1 cellular context compared by ENCODE assay signal in the genomic region with DNA sequence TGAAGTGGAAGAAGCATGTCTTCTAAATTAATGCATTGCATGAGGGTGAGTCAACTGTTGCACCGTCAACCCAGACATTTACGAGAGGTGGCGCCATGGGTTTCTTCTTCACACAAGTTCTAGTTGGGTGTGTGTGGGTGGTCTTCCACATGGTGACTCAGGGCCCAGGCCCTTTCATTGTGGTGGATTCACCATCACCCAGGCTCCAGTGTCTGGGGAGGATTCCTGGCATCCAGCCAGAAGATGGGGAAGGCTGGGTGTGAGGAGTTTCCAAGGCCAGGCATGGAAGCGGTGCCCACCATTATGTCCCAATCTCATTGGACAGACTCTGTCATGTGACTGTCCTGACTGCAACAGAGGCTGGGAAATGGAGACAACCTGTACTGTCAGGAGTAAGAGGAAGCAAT.
A peak's percentile ranks its signal among the peaks of the same experiment; 100 is the strongest.
TF ChIP-seq lines count a peak whose summit lies in the region.

No MANE protein-coding gene starts in this region.

TF ChIP-seq in K562, 482 proteins besides CTCF, POLR2A, EP300 and RAD21:
- TF ChIP-seq, protein P1, sequence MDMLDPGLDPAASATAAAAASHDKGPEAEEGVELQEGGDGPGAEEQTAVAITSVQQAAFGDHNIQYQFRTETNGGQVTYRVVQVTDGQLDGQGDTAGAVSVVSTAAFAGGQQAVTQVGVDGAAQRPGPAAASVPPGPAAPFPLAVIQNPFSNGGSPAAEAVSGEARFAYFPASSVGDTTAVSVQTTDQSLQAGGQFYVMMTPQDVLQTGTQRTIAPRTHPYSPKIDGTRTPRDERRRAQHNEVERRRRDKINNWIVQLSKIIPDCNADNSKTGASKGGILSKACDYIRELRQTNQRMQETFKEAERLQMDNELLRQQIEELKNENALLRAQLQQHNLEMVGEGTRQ (CRISPR knock-in tag; IDR thresholded peaks at IDR 0.05), result peak; percentile 84
- TF ChIP-seq, protein P2, sequence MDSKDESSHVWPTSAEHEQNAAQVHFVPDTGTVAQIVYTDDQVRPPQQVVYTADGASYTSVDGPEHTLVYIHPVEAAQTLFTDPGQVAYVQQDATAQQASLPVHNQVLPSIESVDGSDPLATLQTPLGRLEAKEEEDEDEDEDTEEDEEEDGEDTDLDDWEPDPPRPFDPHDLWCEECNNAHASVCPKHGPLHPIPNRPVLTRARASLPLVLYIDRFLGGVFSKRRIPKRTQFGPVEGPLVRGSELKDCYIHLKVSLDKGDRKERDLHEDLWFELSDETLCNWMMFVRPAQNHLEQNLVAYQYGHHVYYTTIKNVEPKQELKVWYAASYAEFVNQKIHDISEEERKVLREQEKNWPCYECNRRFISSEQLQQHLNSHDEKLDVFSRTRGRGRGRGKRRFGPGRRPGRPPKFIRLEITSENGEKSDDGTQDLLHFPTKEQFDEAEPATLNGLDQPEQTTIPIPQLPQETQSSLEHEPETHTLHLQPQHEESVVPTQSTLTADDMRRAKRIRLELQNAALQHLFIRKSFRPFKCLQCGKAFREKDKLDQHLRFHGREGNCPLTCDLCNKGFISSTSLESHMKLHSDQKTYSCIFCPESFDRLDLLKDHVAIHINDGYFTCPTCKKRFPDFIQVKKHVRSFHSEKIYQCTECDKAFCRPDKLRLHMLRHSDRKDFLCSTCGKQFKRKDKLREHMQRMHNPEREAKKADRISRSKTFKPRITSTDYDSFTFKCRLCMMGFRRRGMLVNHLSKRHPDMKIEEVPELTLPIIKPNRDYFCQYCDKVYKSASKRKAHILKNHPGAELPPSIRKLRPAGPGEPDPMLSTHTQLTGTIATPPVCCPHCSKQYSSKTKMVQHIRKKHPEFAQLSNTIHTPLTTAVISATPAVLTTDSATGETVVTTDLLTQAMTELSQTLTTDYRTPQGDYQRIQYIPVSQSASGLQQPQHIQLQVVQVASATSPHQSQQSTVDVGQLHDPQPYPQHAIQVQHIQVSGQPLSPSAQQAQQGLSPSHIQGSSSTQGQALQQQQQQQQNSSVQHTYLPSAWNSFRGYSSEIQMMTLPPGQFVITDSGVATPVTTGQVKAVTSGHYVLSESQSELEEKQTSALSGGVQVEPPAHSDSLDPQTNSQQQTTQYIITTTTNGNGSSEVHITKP (IDR thresholded peaks at IDR 0.05; ENCODE audit: partially characterized antibody), result no peak
- TF ChIP-seq NFIX (CRISPR knock-in tag; IDR thresholded peaks at IDR 0.05; ENCODE audit: low read depth) (peak; percentile 68), BRCA1 (IDR thresholded peaks at IDR 0.05) (no peak), BRCA1 (CRISPR knock-in tag; IDR thresholded peaks at IDR 0.05) (no peak), EGR1 (conservative IDR thresholded peaks at IDR 0.05) (peak; percentile 29), FOXP1 (CRISPR knock-in tag; IDR thresholded peaks at IDR 0.05) (0 out of 2 replicates have a peak, but pooled peaks have one; percentile 41), NFIC (IDR thresholded peaks at IDR 0.05) (peak; percentile 93)
- TF ChIP-seq, protein P3, sequence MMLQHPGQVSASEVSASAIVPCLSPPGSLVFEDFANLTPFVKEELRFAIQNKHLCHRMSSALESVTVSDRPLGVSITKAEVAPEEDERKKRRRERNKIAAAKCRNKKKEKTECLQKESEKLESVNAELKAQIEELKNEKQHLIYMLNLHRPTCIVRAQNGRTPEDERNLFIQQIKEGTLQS (IDR thresholded peaks at IDR 0.05), result 0 out of 2 replicates have a peak, but pooled peaks have one; percentile 12
- TF ChIP-seq, protein P3 (CRISPR knock-in tag; conservative IDR thresholded peaks at IDR 0.05), result no peak
- TF ChIP-seq, protein P4, sequence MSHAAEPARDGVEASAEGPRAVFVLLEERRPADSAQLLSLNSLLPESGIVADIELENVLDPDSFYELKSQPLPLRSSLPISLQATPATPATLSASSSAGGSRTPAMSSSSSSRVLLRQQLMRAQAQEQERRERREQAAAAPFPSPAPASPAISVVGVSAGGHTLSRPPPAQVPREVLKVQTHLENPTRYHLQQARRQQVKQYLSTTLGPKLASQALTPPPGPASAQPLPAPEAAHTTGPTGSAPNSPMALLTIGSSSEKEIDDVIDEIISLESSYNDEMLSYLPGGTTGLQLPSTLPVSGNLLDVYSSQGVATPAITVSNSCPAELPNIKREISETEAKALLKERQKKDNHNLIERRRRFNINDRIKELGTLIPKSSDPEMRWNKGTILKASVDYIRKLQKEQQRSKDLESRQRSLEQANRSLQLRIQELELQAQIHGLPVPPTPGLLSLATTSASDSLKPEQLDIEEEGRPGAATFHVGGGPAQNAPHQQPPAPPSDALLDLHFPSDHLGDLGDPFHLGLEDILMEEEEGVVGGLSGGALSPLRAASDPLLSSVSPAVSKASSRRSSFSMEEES (CRISPR knock-in tag; IDR thresholded peaks at IDR 0.05), result peak; percentile 70
- TF ChIP-seq, protein P5, sequence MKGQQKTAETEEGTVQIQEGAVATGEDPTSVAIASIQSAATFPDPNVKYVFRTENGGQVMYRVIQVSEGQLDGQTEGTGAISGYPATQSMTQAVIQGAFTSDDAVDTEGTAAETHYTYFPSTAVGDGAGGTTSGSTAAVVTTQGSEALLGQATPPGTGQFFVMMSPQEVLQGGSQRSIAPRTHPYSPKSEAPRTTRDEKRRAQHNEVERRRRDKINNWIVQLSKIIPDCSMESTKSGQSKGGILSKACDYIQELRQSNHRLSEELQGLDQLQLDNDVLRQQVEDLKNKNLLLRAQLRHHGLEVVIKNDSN (CRISPR knock-in tag; IDR thresholded peaks at IDR 0.05), result peak; percentile 82
